In the genomic region with DNA sequence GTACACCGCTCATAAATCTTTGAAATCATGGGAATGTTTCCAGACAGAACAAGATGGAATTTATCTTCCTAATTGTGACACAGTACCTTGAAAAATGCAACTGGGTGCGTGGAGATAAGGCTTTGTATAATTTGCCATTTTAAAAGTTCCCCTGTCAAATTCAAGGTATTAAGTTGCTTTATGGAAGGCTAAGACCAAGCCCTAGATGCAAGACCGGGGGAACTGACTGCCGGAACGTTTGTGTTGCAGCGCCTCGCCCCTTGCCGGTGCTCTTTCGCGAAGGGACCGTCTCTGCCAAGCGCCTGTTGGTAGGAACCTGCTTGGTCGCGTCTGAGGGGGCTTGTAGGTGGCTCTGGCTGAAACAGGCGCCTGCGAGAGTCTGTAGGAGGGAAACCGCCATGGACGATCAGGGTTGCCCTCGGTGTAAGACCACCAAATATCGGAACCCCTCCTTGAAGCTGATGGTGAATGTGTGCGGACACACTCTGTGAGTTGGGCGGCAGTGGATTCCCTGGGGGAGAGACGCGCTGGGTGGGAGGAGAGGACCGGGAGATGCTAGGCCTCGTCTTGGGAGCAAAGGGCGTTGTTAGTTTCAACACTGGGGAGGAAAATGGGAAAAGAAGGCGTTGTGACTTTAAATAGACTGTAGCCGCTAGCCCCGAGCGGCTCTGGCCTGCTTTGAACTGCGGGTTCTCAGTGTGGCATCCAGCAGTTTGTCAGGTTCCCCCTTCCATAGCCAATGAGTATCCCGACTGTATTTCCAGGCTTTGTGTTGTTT, we compare ENCODE assay signal across 1 cellular context.
TF ChIP-seq lines count a peak whose summit lies in the region.

A gene (plus strand): TSS at position 297 of the 778 bp plus-strand sequence. CDS start 102 bp downstream, at position 399.

TF ChIP-seq in HepG2, 621 proteins besides CTCF, POLR2A, EP300 and RAD21 (continued from another document and continues in another):
- TF ChIP-seq, protein P1, sequence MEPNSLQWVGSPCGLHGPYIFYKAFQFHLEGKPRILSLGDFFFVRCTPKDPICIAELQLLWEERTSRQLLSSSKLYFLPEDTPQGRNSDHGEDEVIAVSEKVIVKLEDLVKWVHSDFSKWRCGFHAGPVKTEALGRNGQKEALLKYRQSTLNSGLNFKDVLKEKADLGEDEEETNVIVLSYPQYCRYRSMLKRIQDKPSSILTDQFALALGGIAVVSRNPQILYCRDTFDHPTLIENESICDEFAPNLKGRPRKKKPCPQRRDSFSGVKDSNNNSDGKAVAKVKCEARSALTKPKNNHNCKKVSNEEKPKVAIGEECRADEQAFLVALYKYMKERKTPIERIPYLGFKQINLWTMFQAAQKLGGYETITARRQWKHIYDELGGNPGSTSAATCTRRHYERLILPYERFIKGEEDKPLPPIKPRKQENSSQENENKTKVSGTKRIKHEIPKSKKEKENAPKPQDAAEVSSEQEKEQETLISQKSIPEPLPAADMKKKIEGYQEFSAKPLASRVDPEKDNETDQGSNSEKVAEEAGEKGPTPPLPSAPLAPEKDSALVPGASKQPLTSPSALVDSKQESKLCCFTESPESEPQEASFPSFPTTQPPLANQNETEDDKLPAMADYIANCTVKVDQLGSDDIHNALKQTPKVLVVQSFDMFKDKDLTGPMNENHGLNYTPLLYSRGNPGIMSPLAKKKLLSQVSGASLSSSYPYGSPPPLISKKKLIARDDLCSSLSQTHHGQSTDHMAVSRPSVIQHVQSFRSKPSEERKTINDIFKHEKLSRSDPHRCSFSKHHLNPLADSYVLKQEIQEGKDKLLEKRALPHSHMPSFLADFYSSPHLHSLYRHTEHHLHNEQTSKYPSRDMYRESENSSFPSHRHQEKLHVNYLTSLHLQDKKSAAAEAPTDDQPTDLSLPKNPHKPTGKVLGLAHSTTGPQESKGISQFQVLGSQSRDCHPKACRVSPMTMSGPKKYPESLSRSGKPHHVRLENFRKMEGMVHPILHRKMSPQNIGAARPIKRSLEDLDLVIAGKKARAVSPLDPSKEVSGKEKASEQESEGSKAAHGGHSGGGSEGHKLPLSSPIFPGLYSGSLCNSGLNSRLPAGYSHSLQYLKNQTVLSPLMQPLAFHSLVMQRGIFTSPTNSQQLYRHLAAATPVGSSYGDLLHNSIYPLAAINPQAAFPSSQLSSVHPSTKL (CRISPR knock-in tag; IDR thresholded peaks at IDR 0.05), result peak; percentile 86
- TF ChIP-seq, protein P2, sequence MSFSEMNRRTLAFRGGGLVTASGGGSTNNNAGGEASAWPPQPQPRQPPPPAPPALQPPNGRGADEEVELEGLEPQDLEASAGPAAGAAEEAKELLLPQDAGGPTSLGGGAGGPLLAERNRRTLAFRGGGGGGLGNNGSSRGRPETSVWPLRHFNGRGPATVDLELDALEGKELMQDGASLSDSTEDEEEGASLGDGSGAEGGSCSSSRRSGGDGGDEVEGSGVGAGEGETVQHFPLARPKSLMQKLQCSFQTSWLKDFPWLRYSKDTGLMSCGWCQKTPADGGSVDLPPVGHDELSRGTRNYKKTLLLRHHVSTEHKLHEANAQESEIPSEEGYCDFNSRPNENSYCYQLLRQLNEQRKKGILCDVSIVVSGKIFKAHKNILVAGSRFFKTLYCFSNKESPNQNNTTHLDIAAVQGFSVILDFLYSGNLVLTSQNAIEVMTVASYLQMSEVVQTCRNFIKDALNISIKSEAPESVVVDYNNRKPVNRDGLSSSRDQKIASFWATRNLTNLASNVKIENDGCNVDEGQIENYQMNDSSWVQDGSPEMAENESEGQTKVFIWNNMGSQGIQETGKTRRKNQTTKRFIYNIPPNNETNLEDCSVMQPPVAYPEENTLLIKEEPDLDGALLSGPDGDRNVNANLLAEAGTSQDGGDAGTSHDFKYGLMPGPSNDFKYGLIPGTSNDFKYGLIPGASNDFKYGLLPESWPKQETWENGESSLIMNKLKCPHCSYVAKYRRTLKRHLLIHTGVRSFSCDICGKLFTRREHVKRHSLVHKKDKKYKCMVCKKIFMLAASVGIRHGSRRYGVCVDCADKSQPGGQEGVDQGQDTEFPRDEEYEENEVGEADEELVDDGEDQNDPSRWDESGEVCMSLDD (CRISPR knock-in tag; IDR thresholded peaks at IDR 0.05; ENCODE audit: borderline replicate concordance), result no peak
- TF ChIP-seq, protein P3, sequence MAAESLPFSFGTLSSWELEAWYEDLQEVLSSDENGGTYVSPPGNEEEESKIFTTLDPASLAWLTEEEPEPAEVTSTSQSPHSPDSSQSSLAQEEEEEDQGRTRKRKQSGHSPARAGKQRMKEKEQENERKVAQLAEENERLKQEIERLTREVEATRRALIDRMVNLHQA (CRISPR knock-in tag; IDR thresholded peaks at IDR 0.05), result no peak
- peak; percentile 74; the same call in 1 of the 2 replicates for TF ChIP-seq ZNF782 (CRISPR knock-in tag; IDR thresholded peaks at IDR 0.05; ENCODE audit: borderline replicate concordance)
- TF ChIP-seq ARNT (IDR thresholded peaks at IDR 0.05), result no peak
- TF ChIP-seq MZF1 (CRISPR knock-in tag; IDR thresholded peaks at IDR 0.05; ENCODE audit: borderline replicate concordance), result no peak
- peak; percentile 60 for TF ChIP-seq JUND (CRISPR knock-in tag; IDR thresholded peaks at IDR 0.05)
- 0 out of 2 replicates have a peak, but pooled peaks have one; percentile 33 for TF ChIP-seq DNMT3B (CRISPR knock-in tag; conservative IDR thresholded peaks at IDR 0.05)
- peak; percentile 61 for TF ChIP-seq PPARG (CRISPR knock-in tag; conservative IDR thresholded peaks at IDR 0.05)
- TF ChIP-seq, protein P4, sequence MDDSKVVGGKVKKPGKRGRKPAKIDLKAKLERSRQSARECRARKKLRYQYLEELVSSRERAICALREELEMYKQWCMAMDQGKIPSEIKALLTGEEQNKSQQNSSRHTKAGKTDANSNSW (CRISPR knock-in tag; IDR thresholded peaks at IDR 0.05; ENCODE audit: borderline replicate concordance), result no peak
- 0 out of 2 replicates have a peak, but pooled peaks have one; percentile 32 for TF ChIP-seq ZNF3 (CRISPR knock-in tag; IDR thresholded peaks at IDR 0.05)
- no peak for TF ChIP-seq ZNF17 (CRISPR knock-in tag; IDR thresholded peaks at IDR 0.05)
- TF ChIP-seq, protein P5, sequence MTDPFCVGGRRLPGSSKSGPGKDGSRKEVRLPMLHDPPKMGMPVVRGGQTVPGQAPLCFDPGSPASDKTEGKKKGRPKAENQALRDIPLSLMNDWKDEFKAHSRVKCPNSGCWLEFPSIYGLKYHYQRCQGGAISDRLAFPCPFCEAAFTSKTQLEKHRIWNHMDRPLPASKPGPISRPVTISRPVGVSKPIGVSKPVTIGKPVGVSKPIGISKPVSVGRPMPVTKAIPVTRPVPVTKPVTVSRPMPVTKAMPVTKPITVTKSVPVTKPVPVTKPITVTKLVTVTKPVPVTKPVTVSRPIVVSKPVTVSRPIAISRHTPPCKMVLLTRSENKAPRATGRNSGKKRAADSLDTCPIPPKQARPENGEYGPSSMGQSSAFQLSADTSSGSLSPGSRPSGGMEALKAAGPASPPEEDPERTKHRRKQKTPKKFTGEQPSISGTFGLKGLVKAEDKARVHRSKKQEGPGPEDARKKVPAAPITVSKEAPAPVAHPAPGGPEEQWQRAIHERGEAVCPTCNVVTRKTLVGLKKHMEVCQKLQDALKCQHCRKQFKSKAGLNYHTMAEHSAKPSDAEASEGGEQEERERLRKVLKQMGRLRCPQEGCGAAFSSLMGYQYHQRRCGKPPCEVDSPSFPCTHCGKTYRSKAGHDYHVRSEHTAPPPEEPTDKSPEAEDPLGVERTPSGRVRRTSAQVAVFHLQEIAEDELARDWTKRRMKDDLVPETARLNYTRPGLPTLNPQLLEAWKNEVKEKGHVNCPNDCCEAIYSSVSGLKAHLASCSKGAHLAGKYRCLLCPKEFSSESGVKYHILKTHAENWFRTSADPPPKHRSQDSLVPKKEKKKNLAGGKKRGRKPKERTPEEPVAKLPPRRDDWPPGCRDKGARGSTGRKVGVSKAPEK (CRISPR knock-in tag; IDR thresholded peaks at IDR 0.05; ENCODE audit: borderline replicate concordance), result peak; percentile 93; the same call in 1 of the 2 replicates
- TF ChIP-seq ZNF724P (CRISPR knock-in tag; IDR thresholded peaks at IDR 0.05; ENCODE audit: borderline replicate concordance), result peak; percentile 70; the same call in 1 of the 2 replicates
- TF ChIP-seq GATA4 (IDR thresholded peaks at IDR 0.05; ENCODE audit: borderline replicate concordance, low read depth), result no peak; the same call in 1 of the 2 replicates
- no peak for TF ChIP-seq ZNF121 (CRISPR knock-in tag; IDR thresholded peaks at IDR 0.05)
- no peak for TF ChIP-seq SETDB1 (CRISPR knock-in tag; IDR thresholded peaks at IDR 0.05; ENCODE audit: borderline replicate concordance)
- TF ChIP-seq ZNF20 (CRISPR knock-in tag; IDR thresholded peaks at IDR 0.05), result peak; percentile 88; the same call in 1 of the 2 replicates
- TF ChIP-seq ZNF234 (CRISPR knock-in tag; conservative IDR thresholded peaks at IDR 0.05), result no peak
- no peak; the same call in 1 of the 2 replicates for TF ChIP-seq ZNF703 (CRISPR knock-in tag; IDR thresholded peaks at IDR 0.05; ENCODE audit: borderline replicate concordance)
- TF ChIP-seq, protein P6, sequence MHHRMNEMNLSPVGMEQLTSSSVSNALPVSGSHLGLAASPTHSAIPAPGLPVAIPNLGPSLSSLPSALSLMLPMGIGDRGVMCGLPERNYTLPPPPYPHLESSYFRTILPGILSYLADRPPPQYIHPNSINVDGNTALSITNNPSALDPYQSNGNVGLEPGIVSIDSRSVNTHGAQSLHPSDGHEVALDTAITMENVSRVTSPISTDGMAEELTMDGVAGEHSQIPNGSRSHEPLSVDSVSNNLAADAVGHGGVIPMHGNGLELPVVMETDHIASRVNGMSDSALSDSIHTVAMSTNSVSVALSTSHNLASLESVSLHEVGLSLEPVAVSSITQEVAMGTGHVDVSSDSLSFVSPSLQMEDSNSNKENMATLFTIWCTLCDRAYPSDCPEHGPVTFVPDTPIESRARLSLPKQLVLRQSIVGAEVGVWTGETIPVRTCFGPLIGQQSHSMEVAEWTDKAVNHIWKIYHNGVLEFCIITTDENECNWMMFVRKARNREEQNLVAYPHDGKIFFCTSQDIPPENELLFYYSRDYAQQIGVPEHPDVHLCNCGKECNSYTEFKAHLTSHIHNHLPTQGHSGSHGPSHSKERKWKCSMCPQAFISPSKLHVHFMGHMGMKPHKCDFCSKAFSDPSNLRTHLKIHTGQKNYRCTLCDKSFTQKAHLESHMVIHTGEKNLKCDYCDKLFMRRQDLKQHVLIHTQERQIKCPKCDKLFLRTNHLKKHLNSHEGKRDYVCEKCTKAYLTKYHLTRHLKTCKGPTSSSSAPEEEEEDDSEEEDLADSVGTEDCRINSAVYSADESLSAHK (CRISPR knock-in tag; IDR thresholded peaks at IDR 0.05; ENCODE audit: borderline replicate concordance), result 0 out of 2 replicates have a peak, but pooled peaks have one; percentile 52
- 0 out of 2 replicates have a peak, but pooled peaks have one; percentile 54 for TF ChIP-seq RNF2 (conservative IDR thresholded peaks at IDR 0.05; ENCODE audit: low read depth)
- TF ChIP-seq FOXC1 (CRISPR knock-in tag; IDR thresholded peaks at IDR 0.05; ENCODE audit: borderline replicate concordance), result peak; percentile 91
- TF ChIP-seq ZNF264 (CRISPR knock-in tag; IDR thresholded peaks at IDR 0.05), result no peak
- TF ChIP-seq ZNF713 (CRISPR knock-in tag; IDR thresholded peaks at IDR 0.05), result no peak
- no peak for TF ChIP-seq TOE1 (CRISPR knock-in tag; IDR thresholded peaks at IDR 0.05)
- no peak for TF ChIP-seq ZNF766 (CRISPR knock-in tag; IDR thresholded peaks at IDR 0.05; ENCODE audit: borderline replicate concordance)
- TF ChIP-seq, protein P7, sequence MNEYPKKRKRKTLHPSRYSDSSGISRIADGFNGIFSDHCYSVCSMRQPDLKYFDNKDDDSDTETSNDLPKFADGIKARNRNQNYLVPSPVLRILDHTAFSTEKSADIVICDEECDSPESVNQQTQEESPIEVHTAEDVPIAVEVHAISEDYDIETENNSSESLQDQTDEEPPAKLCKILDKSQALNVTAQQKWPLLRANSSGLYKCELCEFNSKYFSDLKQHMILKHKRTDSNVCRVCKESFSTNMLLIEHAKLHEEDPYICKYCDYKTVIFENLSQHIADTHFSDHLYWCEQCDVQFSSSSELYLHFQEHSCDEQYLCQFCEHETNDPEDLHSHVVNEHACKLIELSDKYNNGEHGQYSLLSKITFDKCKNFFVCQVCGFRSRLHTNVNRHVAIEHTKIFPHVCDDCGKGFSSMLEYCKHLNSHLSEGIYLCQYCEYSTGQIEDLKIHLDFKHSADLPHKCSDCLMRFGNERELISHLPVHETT (CRISPR knock-in tag; conservative IDR thresholded peaks at IDR 0.05), result peak; percentile 82
- TF ChIP-seq, protein P8, sequence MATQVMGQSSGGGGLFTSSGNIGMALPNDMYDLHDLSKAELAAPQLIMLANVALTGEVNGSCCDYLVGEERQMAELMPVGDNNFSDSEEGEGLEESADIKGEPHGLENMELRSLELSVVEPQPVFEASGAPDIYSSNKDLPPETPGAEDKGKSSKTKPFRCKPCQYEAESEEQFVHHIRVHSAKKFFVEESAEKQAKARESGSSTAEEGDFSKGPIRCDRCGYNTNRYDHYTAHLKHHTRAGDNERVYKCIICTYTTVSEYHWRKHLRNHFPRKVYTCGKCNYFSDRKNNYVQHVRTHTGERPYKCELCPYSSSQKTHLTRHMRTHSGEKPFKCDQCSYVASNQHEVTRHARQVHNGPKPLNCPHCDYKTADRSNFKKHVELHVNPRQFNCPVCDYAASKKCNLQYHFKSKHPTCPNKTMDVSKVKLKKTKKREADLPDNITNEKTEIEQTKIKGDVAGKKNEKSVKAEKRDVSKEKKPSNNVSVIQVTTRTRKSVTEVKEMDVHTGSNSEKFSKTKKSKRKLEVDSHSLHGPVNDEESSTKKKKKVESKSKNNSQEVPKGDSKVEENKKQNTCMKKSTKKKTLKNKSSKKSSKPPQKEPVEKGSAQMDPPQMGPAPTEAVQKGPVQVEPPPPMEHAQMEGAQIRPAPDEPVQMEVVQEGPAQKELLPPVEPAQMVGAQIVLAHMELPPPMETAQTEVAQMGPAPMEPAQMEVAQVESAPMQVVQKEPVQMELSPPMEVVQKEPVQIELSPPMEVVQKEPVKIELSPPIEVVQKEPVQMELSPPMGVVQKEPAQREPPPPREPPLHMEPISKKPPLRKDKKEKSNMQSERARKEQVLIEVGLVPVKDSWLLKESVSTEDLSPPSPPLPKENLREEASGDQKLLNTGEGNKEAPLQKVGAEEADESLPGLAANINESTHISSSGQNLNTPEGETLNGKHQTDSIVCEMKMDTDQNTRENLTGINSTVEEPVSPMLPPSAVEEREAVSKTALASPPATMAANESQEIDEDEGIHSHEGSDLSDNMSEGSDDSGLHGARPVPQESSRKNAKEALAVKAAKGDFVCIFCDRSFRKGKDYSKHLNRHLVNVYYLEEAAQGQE (IDR thresholded peaks at IDR 0.05; ENCODE audit: borderline replicate concordance in 1 of 2, low read depth in 1 of 2, low read length in 2 of 2), result peak in 1 of 2 experiments; percentile 82; a peak in 2 of 4 replicates
- TF ChIP-seq ZNF776 (CRISPR knock-in tag; IDR thresholded peaks at IDR 0.05), result no peak
- 0 out of 2 replicates have a peak, but pooled peaks have one; percentile 68 for TF ChIP-seq CHCHD3 (CRISPR knock-in tag; IDR thresholded peaks at IDR 0.05)
- TF ChIP-seq, protein P9, sequence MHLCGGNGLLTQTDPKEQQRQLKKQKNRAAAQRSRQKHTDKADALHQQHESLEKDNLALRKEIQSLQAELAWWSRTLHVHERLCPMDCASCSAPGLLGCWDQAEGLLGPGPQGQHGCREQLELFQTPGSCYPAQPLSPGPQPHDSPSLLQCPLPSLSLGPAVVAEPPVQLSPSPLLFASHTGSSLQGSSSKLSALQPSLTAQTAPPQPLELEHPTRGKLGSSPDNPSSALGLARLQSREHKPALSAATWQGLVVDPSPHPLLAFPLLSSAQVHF (CRISPR knock-in tag; IDR thresholded peaks at IDR 0.05), result no peak
